24 cellular contexts compared by ENCODE assay signal in genomic region chr22:35912668-35913067, GRCh38.
A peak's percentile ranks its signal among the peaks of the same experiment; 100 is the strongest.
DNase-seq lines count a peak whose midpoint lies in the region; ATAC-seq and TF ChIP-seq lines count a peak whose summit lies in the region.
"Had no signal": no experiment of that assay in that cellular context is flagged by ENCODE, and none has a peak within 500 bp of the region (broad histone marks: within the 10 kb centered on the region; RNA-seq: fewer than 3 reads in every experiment).

No MANE protein-coding gene starts in this region.

- TF ChIP-seq EP300 in gastroesophageal sphincter (IDR thresholded peaks at IDR 0.05), result no peak
- no peak for TF ChIP-seq EP300 in sigmoid colon (IDR thresholded peaks at IDR 0.05)

- no peak for DNase-seq in HEK293T (ENCODE audit: extremely low spot score)
- DNase-seq in OCI-LY7 (ENCODE audit: low spot score), result no peak
- no peak for DNase-seq in sigmoid colon
- no peak for DNase-seq in GM20000 (ENCODE audit: low spot score)
- no peak for DNase-seq in KG1 (lab: John Stamatoyannopoulos, UW)
- DNase-seq: activated CD4-positive, alpha-beta memory T cell treated with anti-CD3 and anti-CD28 coated beads for 36 hours; activated effector memory CD4-positive, alpha-beta T cell treated with anti-CD3 and anti-CD28 coated beads, Interleukin-2, amount 50 U/mL, for 16 hours; Calu3; DND-41; effector CD8-positive, alpha-beta T cell; foreskin fibroblast; HCEC 1CT; hypothalamus; NCI-H2081 treated with DMSO at 0.1 percent for 48 hours; SJCRH30; stimulated activated CD4-positive, alpha-beta T cell treated with anti-CD3 and anti-CD28 coated beads, Interleukin-4, amount 100 ng/mL, for 1 hour; T-cell had no signal

- H2AFZ ChIP-seq in OCI-LY7 (ENCODE audit: low read length), result no peak overlapping the region

- H4K20me1 ChIP-seq in OCI-LY7 (ENCODE audit: insufficient read depth, low read length), result no peaks in the 10 kb centered on the region

- CTCF ChIA-PET in HEK293T (lab: Yijun Ruan, JAX) (interaction anchor here (0.7 kb wide), 1 partner anchor 491 kb away, joined by 3 read pairs; no protein-coding TSS in a partner anchor), OCI-LY7 (lab: Charles Lee; ENCODE audit: unreplicated experiment) (no interaction called here)

- H3K27ac ChIP-seq in OCI-LY7 (ENCODE audit: low read depth, low read length, poor library complexity, severe bottlenecking) (peak overlapping the region; percentile 48), gastroesophageal sphincter (peak overlapping the region; percentile 5 to 84 (median 56)), sigmoid colon (peak overlapping the region; percentile 1 to 87 (median 50))
- H3K27ac ChIP-seq: neutrophil, SJCRH30 had no signal

- H3K4me1 ChIP-seq in OCI-LY7 (ENCODE audit: insufficient read depth, low read length, poor library complexity, severe bottlenecking) (peaks cover 77% of the 10 kb centered on the region), gastroesophageal sphincter (peaks cover 14 to 82% (median 32%) of the 10 kb centered on the region in 3 donors), sigmoid colon (peaks cover 0 to 76% (median 59%) of the 10 kb centered on the region in 4 donors)

- TF ChIP-seq POLR2A in gastroesophageal sphincter (IDR thresholded peaks at IDR 0.05) (no peak), sigmoid colon (IDR thresholded peaks at IDR 0.05) (no peak)

- H3K9me3 ChIP-seq in OCI-LY7 (ENCODE audit: low read length) (no peaks in the 10 kb centered on the region), gastroesophageal sphincter (no peaks in the 10 kb centered on the region), sigmoid colon (no peaks in the 10 kb centered on the region)
- H3K9me3 ChIP-seq: neutrophil, SJCRH30 had no signal

- H3K36me3 ChIP-seq in OCI-LY7 (ENCODE audit: insufficient read depth, low read length), result peaks cover 4% of the 10 kb centered on the region; the same call in 1 of the 2 replicates
- H3K36me3 ChIP-seq in gastroesophageal sphincter, result no peaks in the 10 kb centered on the region
- no peaks in the 10 kb centered on the region for H3K36me3 ChIP-seq in sigmoid colon
- H3K36me3 ChIP-seq: neutrophil, SJCRH30 had no signal

- no peak for ATAC-seq in gastroesophageal sphincter
- ATAC-seq in GM21526 (IDR thresholded peaks at IDR 0.05; ENCODE audit: low FRiP score, unreplicated experiment), result no peak
- no peak for ATAC-seq in GM19035 (IDR thresholded peaks at IDR 0.05; ENCODE audit: unreplicated experiment)
- ATAC-seq: activated CD4-positive, CD25-positive, alpha-beta regulatory T cell treated with anti-CD3 and anti-CD28 coated beads, Interleukin-2, amount 50 U/mL, for 24 hours; Panc1; stimulated activated memory B cell treated with anti-CD40 and anti-IgM and Interleukin-4, amounts not matched to agents 10 μg/mL and 1 μg/mL and 100 μg/mL, for 72 hours; T-cell had no signal

- H3K9me2 ChIP-seq in OCI-LY7 (ENCODE audit: insufficient read depth, low read length), result no peaks in the 10 kb centered on the region

- no TSS peak for BruUV-seq in OCI-LY7 (replicated peaks; lab: Mats Ljungman, UMichigan)

- H3K4me3 ChIP-seq in OCI-LY7 (ENCODE audit: low read depth, low read length, poor library complexity, severe bottlenecking) (no peak overlapping the region), gastroesophageal sphincter (no peak overlapping the region), sigmoid colon (no peak overlapping the region)
- H3K4me3 ChIP-seq: SJCRH30 had no signal

- peaks cover 69% of the 10 kb centered on the region; the same call in 1 of the 2 replicates for H3K79me2 ChIP-seq in OCI-LY7 (ENCODE audit: insufficient read depth, low read depth, low read length)

- TF ChIP-seq CTCF in OCI-LY7 (conservative IDR thresholded peaks at IDR 0.05; ENCODE audit: low read length), result no peak
- no peak for TF ChIP-seq CTCF in gastroesophageal sphincter (IDR thresholded peaks at IDR 0.05)
- no peak for TF ChIP-seq CTCF in sigmoid colon (IDR thresholded peaks at IDR 0.05)
- no peak for TF ChIP-seq CTCF in GM20000 (IDR thresholded peaks at IDR 0.05; ENCODE audit: extremely low read depth, missing control alignments)

- H3K4me2 ChIP-seq in OCI-LY7 (ENCODE audit: low read length), result peak overlapping the region; percentile 52

- intact Hi-C loops in OCI-LY7 (cut with micrococcal nuclease; ENCODE audit: unreplicated experiment) (loop anchor here (10.0 kb wide), 1 partner anchor 558 kb away; no protein-coding TSS in a partner anchor), sigmoid colon (cut with DNase I) (no loop called here)

- WGBS in gastroesophageal sphincter (ENCODE audit: low coverage in 1 of 2), 2 donors, result 50 to 56% methylated on average over 1 of the region's 1 CpG
- 17 to 35% methylated on average over 1 of the region's 1 CpG for WGBS in sigmoid colon, 2 donors

- POLR2A ChIA-PET in HEK293T (lab: Yijun Ruan, JAX), result no interaction called here
- POLR2A ChIA-PET in OCI-LY7 (lab: Charles Lee), result interaction anchor here (0.6 to 2.3 kb wide), 6 partner anchors 10 to 186 kb away, joined by 3 to 9 read pairs (median 5); no protein-coding TSS in a partner anchor

- H3K27me3 ChIP-seq in gastroesophageal sphincter, result no peaks in the 10 kb centered on the region
- H3K27me3 ChIP-seq in sigmoid colon, result no peaks in the 10 kb centered on the region
- H3K27me3 ChIP-seq: SJCRH30 had no signal

TF ChIP-seq in HEK293T, 16 proteins besides CTCF, POLR2A, EP300 and RAD21:
- TF ChIP-seq PKNOX1 (IDR thresholded peaks at IDR 0.05) (peak; percentile 53), HDGF (IDR thresholded peaks at IDR 0.05; ENCODE audit: borderline replicate concordance) (no peak)
